Comparison of ENCODE assay signal across 25 cellular contexts in genomic region chr5:31698667-31699066, GRCh38. TPM values are rescaled to one million over a fixed set of nuclear protein-coding genes. Genes with fewer than 3 reads are reported as not detected.
DNase-seq lines count a peak whose midpoint lies in the region; FAIRE-seq and TF ChIP-seq lines count a peak whose summit lies in the region.
"Had no signal": no experiment of that assay in that cellular context is flagged by ENCODE, and none has a peak within 500 bp of the region (broad histone marks: within the 10 kb centered on the region; RNA-seq: fewer than 3 reads in every experiment).

No MANE protein-coding gene starts in this region.

- no peak overlapping the region for H4K91ac ChIP-seq in H1 (replicated peaks; ENCODE audit: insufficient read length, low read length)

- H3K27me3 ChIP-seq in H1 (replicated peaks in 1 of 4; ENCODE audit: control insufficient read depth in 3 of 4, extremely low read depth in 1 of 4, insufficient read depth in 3 of 4, low read length in 3 of 4): no peaks in the 10 kb centered on the region

- H2BK5ac ChIP-seq in H1 (ENCODE audit: low read depth, low read length): no peak overlapping the region

- H3K9ac ChIP-seq in H1 (replicated peaks in 1 of 4; ENCODE audit: extremely low read depth in 1 of 4, low read depth in 3 of 4, low read length in 3 of 4): no peak overlapping the region
- H3K9ac ChIP-seq: GM23248 had no signal

- H3K36me3 ChIP-seq in H1 (ENCODE audit: control insufficient read depth in 2 of 4, insufficient read depth in 4 of 4, low read length in 3 of 4): no peaks in the 10 kb centered on the region

- TF ChIP-seq POLR2A in H1 (IDR thresholded peaks at IDR 0.05; ENCODE audit: control extremely low read depth in 1 of 2, low read depth in 2 of 2, low read length in 2 of 2): no peak

- H3K27ac Mint-ChIP-seq in neural crest cell (ENCODE audit: unreplicated experiment): peak overlapping the region; percentile 3
- H3K27ac Mint-ChIP-seq: CD4-positive, alpha-beta T cell; HFFc6; IgD-negative memory B cell had no signal

- H3K14ac ChIP-seq in H1 (ENCODE audit: insufficient read length): no peak overlapping the region

- no peak overlapping the region for H3K4ac ChIP-seq in H1 (replicated peaks; ENCODE audit: insufficient read length, low read depth, low read length)

- no peak overlapping the region for H2BK15ac ChIP-seq in H1 (ENCODE audit: low read length)

- no peak overlapping the region; the same call in 1 of the 2 replicates for H4K8ac ChIP-seq in H1 (ENCODE audit: extremely low read depth, insufficient read depth, low read length)

- H3K27me3 Mint-ChIP-seq in neural crest cell (ENCODE audit: low read depth): no peaks in the 10 kb centered on the region
- H3K27me3 Mint-ChIP-seq: CD4-positive, alpha-beta T cell had no signal

- no peak overlapping the region for H3K4me3 ChIP-seq in H1 (ENCODE audit: extremely low read depth in 1 of 4, insufficient read depth in 2 of 4, low read depth in 3 of 4, low read length in 4 of 4)
- H3K4me3 ChIP-seq: A549, GM12878, GM23248 had no signal

- no peaks in the 10 kb centered on the region for H3K9me3 ChIP-seq in H1 (ENCODE audit: insufficient read depth in 2 of 2, low read depth in 1 of 2, low read length in 1 of 2)
- H3K9me3 ChIP-seq: A549, Caco-2 had no signal

- H3K56ac ChIP-seq in H1 (replicated peaks; ENCODE audit: insufficient read length, low read depth, low read length): no peak overlapping the region

- DNase-seq in DMS53 (lab: John Stamatoyannopoulos, UW) (peak; percentile 11), DMS53 treated with DMSO at 0.1 percent for 48 hours (lab: John Stamatoyannopoulos, UW; ENCODE audit: unreplicated experiment) (no peak), H1 (ENCODE audit: low read depth in 1 of 2, low spot score in 2 of 2) (no peak), neural crest cell (ENCODE audit: low read depth, low spot score) (no peak), UCSD-AML1 (lab: John Stamatoyannopoulos, UW; ENCODE audit: unreplicated experiment) (no peak), iPS-NIHi11 (ENCODE audit: low spot score) (no peak)
- DNase-seq in stimulated activated CD4-positive, alpha-beta T cell treated with anti-CD3 and anti-CD28 coated beads, Interleukin-2, amount 100 ng/mL, for 48 hours: no peak
- DNase-seq: AML-193; Caco-2; CD4-positive, alpha-beta T cell; DND-41; EL; GM23248; H7; HFFc6; KBM-7 had no signal

- no peaks in the 10 kb centered on the region for H3K4me1 ChIP-seq in H1 (replicated peaks in 1 of 4; ENCODE audit: control insufficient read depth in 3 of 4, insufficient read depth in 4 of 4, low read length in 3 of 4)
- H3K4me1 ChIP-seq: A549, Caco-2 had no signal

- POLR2A ChIA-PET in H1 (lab: Charles Lee; ENCODE audit: partially characterized antibody): no interaction called here

- no peak overlapping the region for H4K5ac ChIP-seq in H1 (ENCODE audit: insufficient read length, low read depth, low read length)

- FAIRE-seq in H1 (lab: Jason Lieb, UNC): no peak
- FAIRE-seq: A549, D721Med, GM12878, GM19239, HepG2 had no signal

- H4K20me1 ChIP-seq in H1 (replicated peaks in 1 of 2; ENCODE audit: control insufficient read depth in 1 of 2, insufficient read depth in 2 of 2, low read length in 2 of 2): no peaks in the 10 kb centered on the region

- no peak for TF ChIP-seq EP300 in H1 (IDR thresholded peaks at IDR 0.05; ENCODE audit: borderline replicate concordance in 1 of 2, low read depth in 2 of 2, low read length in 2 of 2)

- no peaks in the 10 kb centered on the region for H3K79me1 ChIP-seq in H1 (ENCODE audit: low read depth, low read length)

- no peak overlapping the region for H3K23ac ChIP-seq in H1 (ENCODE audit: insufficient read length)

- 0 out of 2 replicates have a peak overlapping the region, but pooled peaks have one; percentile 65 for H2AK5ac ChIP-seq in H1 (ENCODE audit: low read depth, low read length)

- H2BK120ac ChIP-seq in H1 (replicated peaks; ENCODE audit: low read depth, low read length): no peak overlapping the region

- H3K36me3 Mint-ChIP-seq in neural crest cell (ENCODE audit: low read depth): no peaks in the 10 kb centered on the region
- H3K36me3 Mint-ChIP-seq: IgD-negative memory B cell had no signal

- H3K79me2 ChIP-seq in H1 (ENCODE audit: control insufficient read depth in 1 of 2, insufficient read depth in 2 of 2, low read length in 2 of 2): no peaks in the 10 kb centered on the region

- 0 out of 2 replicates have a peak overlapping the region, but pooled peaks have one; percentile 72 for H2BK20ac ChIP-seq in H1 (ENCODE audit: low read length)

- H3K23me2 ChIP-seq in H1 (ENCODE audit: low read depth, low read length): peaks cover 2% of the 10 kb centered on the region; the same call in 1 of the 2 replicates

- no peaks in the 10 kb centered on the region for H3K9me3 Mint-ChIP-seq in neural crest cell
- H3K9me3 Mint-ChIP-seq: CD4-positive, alpha-beta T cell; HFFc6 had no signal

- 90% methylated on average over 7 of the region's 7 CpGs; no CpG with 5 or more reads in 1 of the 2 experiments for WGBS in H1 (ENCODE audit: extremely low coverage in 1 of 2, insufficient coverage in 1 of 2, insufficient read length in 1 of 2, insufficient replicate concordance in 2 of 2, low coverage in 1 of 2, low lambda C conversion rate in 2 of 2, missing lambda C conversion rate in 1 of 2), 2 experiments

- H3K4me2 ChIP-seq in H1 (ENCODE audit: insufficient read depth in 1 of 2, low read depth in 2 of 2, low read length in 2 of 2): no peak overlapping the region
- H3K4me2 ChIP-seq: A549 had no signal

- peak overlapping the region; percentile 27; the same call in 1 of the 2 replicates for H2BK12ac ChIP-seq in H1 (ENCODE audit: low read depth, low read length)

- H3K18ac ChIP-seq in H1 (ENCODE audit: extremely low read depth, low read length): no peak overlapping the region

- no peak overlapping the region for H3K4me3 Mint-ChIP-seq in neural crest cell
- H3K4me3 Mint-ChIP-seq: CD4-positive, alpha-beta T cell; HFFc6; IgD-negative memory B cell had no signal

- no peak for TF ChIP-seq RAD21 in H1 (IDR thresholded peaks at IDR 0.05 in 1 of 2, conservative IDR thresholded peaks at IDR 0.05 in 1 of 2; ENCODE audit: low read depth in 2 of 2, low read length in 2 of 2)

- no peak overlapping the region for H2AFZ ChIP-seq in H1 (ENCODE audit: low read length)
- H2AFZ ChIP-seq: GM23248 had no signal

- H3K4me1 Mint-ChIP-seq in neural crest cell: peaks cover 6% of the 10 kb centered on the region
- H3K4me1 Mint-ChIP-seq: IgD-negative memory B cell had no signal

- TF ChIP-seq CTCF in H1 (IDR thresholded peaks at IDR 0.05; ENCODE audit: control extremely low read depth in 1 of 3, insufficient read depth in 1 of 3, low read depth in 1 of 3, low read length in 3 of 3): no peak
- TF ChIP-seq CTCF in neural crest cell (conservative IDR thresholded peaks at IDR 0.05): no peak

- no peak overlapping the region for H3K27ac ChIP-seq in H1 (ENCODE audit: low read depth, low read length)
- H3K27ac ChIP-seq: 22Rv1, A549, C4-2B, GM23248, HL-60 had no signal

- CTCF ChIA-PET in H1 (lab: Charles Lee; ENCODE audit: partially characterized antibody): interaction anchor here (0.7 to 1.5 kb wide), 2 partner anchors 84 to 108 kb away, joined by 3 read pairs; no protein-coding TSS in a partner anchor

TF ChIP-seq in H1, 55 proteins besides CTCF, POLR2A, EP300 and RAD21:
- no peak for TF ChIP-seq NRF1 (IDR thresholded peaks at IDR 0.05; ENCODE audit: low read depth, low read length)
- no peak for TF ChIP-seq RBBP5 (IDR thresholded peaks at IDR 0.05; ENCODE audit: borderline replicate concordance, low read depth, low read length)
- TF ChIP-seq SP4 (IDR thresholded peaks at IDR 0.05; ENCODE audit: low read length): no peak
- no peak for TF ChIP-seq CREB1 (IDR thresholded peaks at IDR 0.05)
- no peak for TF ChIP-seq SUZ12 (IDR thresholded peaks at IDR 0.05; ENCODE audit: low read length)
- no peak for TF ChIP-seq RXRA (IDR thresholded peaks at IDR 0.05; ENCODE audit: insufficient read depth, low read depth, low read length)
- no peak for TF ChIP-seq TEAD4 (IDR thresholded peaks at IDR 0.05; ENCODE audit: low read depth, low read length)
- TF ChIP-seq CHD1 (IDR thresholded peaks at IDR 0.05; ENCODE audit: low read depth, low read length): no peak
- no peak for TF ChIP-seq RNF2 (IDR thresholded peaks at IDR 0.05; ENCODE audit: borderline replicate concordance, low read depth, low read length, missing control alignments, poor library complexity, severe bottlenecking)
- TF ChIP-seq TAF7 (optimal IDR thresholded peaks at IDR 0.05; ENCODE audit: borderline replicate concordance, low read depth, low read length): no peak
- TF ChIP-seq E2F6 (IDR thresholded peaks at IDR 0.05): no peak
- no peak for TF ChIP-seq EGR1 (IDR thresholded peaks at IDR 0.05; ENCODE audit: borderline replicate concordance, low read depth, low read length)
- no peak for TF ChIP-seq ATF3 (IDR thresholded peaks at IDR 0.05; ENCODE audit: insufficient read depth, low read depth, low read length)
- TF ChIP-seq SP1 (IDR thresholded peaks at IDR 0.05; ENCODE audit: low read depth, low read length): no peak
- TF ChIP-seq SIX5 (IDR thresholded peaks at IDR 0.05; ENCODE audit: low read depth, low read length): no peak

RNA-seq across cellular contexts. Expression of gene PDZD2, which starts 59.7 kb away (rescaled TPM):
- total RNA-seq in H1 (2021; fragmentation: NEBNext Ultra II Directional; extraction: Animal tissue kit (Norgen Biotek cat#: 25700)): 6.8 and 8.5 TPM in 2 replicates
- polyA plus RNA-seq in H1 (2011; rRNA removed): 1.2 and 1.7 TPM in 2 replicates
- 1.6 TPM for polyA plus RNA-seq in H1 (2011; cell fraction: cytosol; rRNA removed)
- 3.8 TPM for polyA plus RNA-seq in H1 (2011; cell fraction: nucleus; rRNA removed)
- 2.0 to 2.8 TPM (median 2.2 TPM) in 4 replicates for polyA plus RNA-seq in H1 (2012, experiment 1 of 2)
- 0.67 TPM for polyA plus RNA-seq in H1 (2012, experiment 2 of 2)
- polyA plus RNA-seq in H1 (2013, experiment 1 of 2): 3.4 TPM
- polyA plus RNA-seq in H1 (2013, experiment 2 of 2): 3.1 TPM
- polyA minus RNA-seq in H1 (2011; rRNA and poly(A)+ RNA removed): 7.7 and 7.9 TPM in 2 replicates
- polyA minus RNA-seq in H1 (2011; cell fraction: cytosol; rRNA and poly(A)+ RNA removed): 3.1 TPM
- polyA minus RNA-seq in H1 (2011; cell fraction: nucleus; rRNA and poly(A)+ RNA removed): 10.3 TPM
- 0.65 and 1.3 TPM in 2 replicates for total RNA-seq in neural crest cell
- total RNA-seq: GM23248, HepG2 had no signal
